In genomic region chr14:31261523-31261858, GRCh38 we compare ENCODE assay signal across 17 cellular contexts. TPM values are rescaled to one million over a fixed set of nuclear protein-coding genes. Genes with fewer than 3 reads are reported as not detected.
A peak's percentile ranks its signal among the peaks of the same experiment; 100 is the strongest.
DNase-seq lines count a peak whose midpoint lies in the region; ATAC-seq and TF ChIP-seq lines count a peak whose summit lies in the region.
"Had no signal": no experiment of that assay in that cellular context is flagged by ENCODE, and none has a peak within 500 bp of the region (broad histone marks: within the 10 kb centered on the region; RNA-seq: fewer than 3 reads in every experiment).

No MANE protein-coding gene starts in this region.

- H3K27ac ChIP-seq in HL-60 (replicated peaks) (peak overlapping the region; percentile 75), caudate nucleus (ENCODE audit: low read depth, low read length) (peak overlapping the region; percentile 54), lung (ENCODE audit: low read depth in 1 of 2, low read length in 1 of 2) (peak overlapping the region; percentile 17 to 85), thyroid gland (peak overlapping the region; percentile 91 to 96 (median 96))
- H3K27ac ChIP-seq: neutrophil had no signal

- ATAC-seq in lung (ENCODE audit: insufficient read depth, low FRiP score) (no peak), left lobe of liver (no peak)

- H3K27me3 ChIP-seq in HL-60 (ENCODE audit: insufficient read depth, poor library complexity, severe bottlenecking) (no peaks in the 10 kb centered on the region), lung (ENCODE audit: control insufficient read depth, insufficient read depth) (no peaks in the 10 kb centered on the region), thyroid gland (no peaks in the 10 kb centered on the region)
- H3K27me3 ChIP-seq: neutrophil had no signal

- H3K4me3 ChIP-seq in HL-60 (replicated peaks; ENCODE audit: insufficient read depth, low read length) (no peak overlapping the region), lung (no peak overlapping the region), thyroid gland (replicated peaks in 1 of 3) (no peak overlapping the region)
- H3K4me3 ChIP-seq: thoracic aorta had no signal

- POLR2A ChIA-PET in activated CD4-positive, alpha-beta memory T cell treated with anti-CD3 and anti-CD28 coated beads, Interleukin-2, amount 10 ng/mL, durations not matched to agents 7 days and 5 days (lab: Charles Lee) = interaction anchor here (1.5 kb wide), 1 partner anchor 53 kb away, joined by 3 read pairs; no protein-coding TSS in a partner anchor

- H3K4me3 Mint-ChIP-seq in activated CD4-positive, alpha-beta memory T cell treated with anti-CD3 and anti-CD28 coated beads, Interleukin-2, amount 10 ng/mL, durations not matched to agents 7 days and 5 days = no peak overlapping the region
- H3K4me3 Mint-ChIP-seq: activated CD4-positive, alpha-beta T cell treated with anti-CD3 and anti-CD28 coated beads, Interleukin-2, amount 10 ng/mL, durations not matched to agents 7 days and 5 days; activated naive CD4-positive, alpha-beta T cell treated with anti-CD3 and anti-CD28 coated beads, Interleukin-2, amount 50 U/mL, for 24 hours had no signal

- no peaks in the 10 kb centered on the region for H3K9me3 ChIP-seq in lung (ENCODE audit: control insufficient read depth in 2 of 2, insufficient read depth in 1 of 2, low read length in 1 of 2)
- H3K9me3 ChIP-seq in thyroid gland = no peaks in the 10 kb centered on the region
- H3K9me3 ChIP-seq: neutrophil, thoracic aorta had no signal

- no peak for TF ChIP-seq POLR2A in thyroid gland (IDR thresholded peaks at IDR 0.05)

- CTCF ChIA-PET in activated CD4-positive, alpha-beta memory T cell treated with anti-CD3 and anti-CD28 coated beads, Interleukin-2, amount 10 ng/mL, durations not matched to agents 7 days and 5 days (lab: Charles Lee) = no interaction called here

- DNase-seq in HL-60 (ENCODE audit: low read depth in 1 of 2, low spot score in 1 of 2) (no peak), caudate nucleus (lab: John Stamatoyannopoulos, UW) (no peak), lung (ENCODE audit: low spot score) (no peak), thyroid gland (peak; percentile 20 to 34), NCI-H1436 treated with DMSO at 0.1 percent for 48 hours (lab: John Stamatoyannopoulos, UW) (no peak), left lobe of liver (ENCODE audit: low spot score) (no peak)
- no peak for DNase-seq in activated CD4-positive, alpha-beta T cell treated with anti-CD3 and anti-CD28 coated beads, Interleukin-2, amount 50 U/mL, for 48 hours
- DNase-seq in activated CD4-positive, alpha-beta memory T cell treated with anti-CD3 and anti-CD28 coated beads, Interleukin-2, amount 10 ng/mL, durations not matched to agents 7 days and 5 days = no peak
- DNase-seq: activated CD4-positive, alpha-beta T cell treated with anti-CD3 and anti-CD28 coated beads, Interleukin-2, amount 10 ng/mL, durations not matched to agents 7 days and 5 days; activated T-cell treated with anti-CD3 and anti-CD28 coated beads for 4 hours; effector CD8-positive, alpha-beta T cell; mesendoderm; NCI-H2081 treated with DMSO at 0.1 percent for 48 hours; stimulated activated CD4-positive, alpha-beta T cell treated with anti-CD3 and anti-CD28 coated beads, Interleukin-2, amount 100 ng/mL, for 48 hours had no signal

- no peaks in the 10 kb centered on the region for H3K36me3 Mint-ChIP-seq in activated CD4-positive, alpha-beta memory T cell treated with anti-CD3 and anti-CD28 coated beads, Interleukin-2, amount 10 ng/mL, durations not matched to agents 7 days and 5 days (ENCODE audit: low read depth)
- H3K36me3 Mint-ChIP-seq: activated naive CD4-positive, alpha-beta T cell treated with anti-CD3 and anti-CD28 coated beads, Interleukin-2, amount 50 U/mL, for 24 hours had no signal

- H3K36me3 ChIP-seq in lung (ENCODE audit: control insufficient read depth in 2 of 2, insufficient read depth in 2 of 2, low read length in 2 of 2) = no peaks in the 10 kb centered on the region
- H3K36me3 ChIP-seq in thyroid gland = no peaks in the 10 kb centered on the region
- H3K36me3 ChIP-seq: neutrophil, thoracic aorta had no signal

- intact Hi-C loops in thyroid gland (cut with DNase I) = no loop called here

- peaks cover 19% of the 10 kb centered on the region for H3K4me1 Mint-ChIP-seq in activated CD4-positive, alpha-beta memory T cell treated with anti-CD3 and anti-CD28 coated beads, Interleukin-2, amount 10 ng/mL, durations not matched to agents 7 days and 5 days
- H3K4me1 Mint-ChIP-seq: activated naive CD4-positive, alpha-beta T cell treated with anti-CD3 and anti-CD28 coated beads, Interleukin-2, amount 50 U/mL, for 24 hours had no signal

- H3K9me3 Mint-ChIP-seq in activated CD4-positive, alpha-beta memory T cell treated with anti-CD3 and anti-CD28 coated beads, Interleukin-2, amount 10 ng/mL, durations not matched to agents 7 days and 5 days = no peaks in the 10 kb centered on the region
- H3K9me3 Mint-ChIP-seq: activated CD4-positive, alpha-beta T cell treated with anti-CD3 and anti-CD28 coated beads, Interleukin-2, amount 10 ng/mL, durations not matched to agents 7 days and 5 days; activated naive CD4-positive, alpha-beta T cell treated with anti-CD3 and anti-CD28 coated beads, Interleukin-2, amount 50 U/mL, for 24 hours had no signal

- 92 to 94% methylated on average over 3 of the region's 3 CpGs for WGBS in lung, 2 donors
- WGBS in thyroid gland, 2 donors = 73 to 82% methylated on average over 3 of the region's 3 CpGs

- peaks cover 5 to 13% of the 10 kb centered on the region in 2 donors for H3K4me1 ChIP-seq in lung (ENCODE audit: control insufficient read depth in 2 of 2, insufficient read depth in 2 of 2, low read length in 2 of 2)
- peaks cover 48 to 71% of the 10 kb centered on the region in 2 donors for H3K4me1 ChIP-seq in thyroid gland

- TF ChIP-seq CTCF in HL-60 (IDR thresholded peaks at IDR 0.05; ENCODE audit: insufficient read depth, low read length) (no peak), lung (IDR thresholded peaks at IDR 0.05; ENCODE audit: control extremely low read depth, extremely low read depth) (no peak), thyroid gland (IDR thresholded peaks at IDR 0.05) (no peak)

- no peaks in the 10 kb centered on the region for H3K27me3 Mint-ChIP-seq in activated CD4-positive, alpha-beta memory T cell treated with anti-CD3 and anti-CD28 coated beads, Interleukin-2, amount 10 ng/mL, durations not matched to agents 7 days and 5 days
- H3K27me3 Mint-ChIP-seq: activated CD4-positive, alpha-beta T cell treated with anti-CD3 and anti-CD28 coated beads, Interleukin-2, amount 10 ng/mL, durations not matched to agents 7 days and 5 days; activated naive CD4-positive, alpha-beta T cell treated with anti-CD3 and anti-CD28 coated beads, Interleukin-2, amount 50 U/mL, for 24 hours had no signal

- no peak overlapping the region for H3K27ac Mint-ChIP-seq in activated CD4-positive, alpha-beta memory T cell treated with anti-CD3 and anti-CD28 coated beads, Interleukin-2, amount 10 ng/mL, durations not matched to agents 7 days and 5 days
- H3K27ac Mint-ChIP-seq: activated CD4-positive, alpha-beta T cell treated with anti-CD3 and anti-CD28 coated beads, Interleukin-2, amount 10 ng/mL, durations not matched to agents 7 days and 5 days; activated naive CD4-positive, alpha-beta T cell treated with anti-CD3 and anti-CD28 coated beads, Interleukin-2, amount 50 U/mL, for 24 hours had no signal

RNA-seq across cellular contexts. Expression of gene HECTD1, which starts 53.9 kb away (rescaled TPM):
- total RNA-seq in lung (100 to 1,000 TPM; 150 to 399 TPM), thyroid gland (100 to 1,000 TPM; 252 to 382 (median 289) TPM), left lobe of liver (165 TPM)
- 10 to 100 TPM; 44.8 to 45.9 TPM for polyA plus RNA-seq in lung
- total RNA-seq in activated CD4-positive, alpha-beta memory T cell treated with anti-CD3 and anti-CD28 coated beads, Interleukin-2, amount 10 ng/mL, durations not matched to agents 7 days and 5 days = 10 to 100 TPM; 85.1 to 92.3 TPM

Comparison
In these comparisons a context has a peak if more than half of its experiments do, and no peak if none do; other contexts are left out.
1. DNase-seq: peak in thyroid gland (2 of 2); none in HL-60 (0 of 2), caudate nucleus (0 of 61), lung (single experiment), activated CD4-positive, alpha-beta T cell treated with anti-CD3 and anti-CD28 coated beads, Interleukin-2, amount 50 U/mL, for 48 hours (0 of 2), NCI-H1436 treated with DMSO at 0.1 percent for 48 hours (single experiment), left lobe of liver (single experiment) and activated CD4-positive, alpha-beta memory T cell treated with anti-CD3 and anti-CD28 coated beads, Interleukin-2, amount 10 ng/mL, durations not matched to agents 7 days and 5 days (single experiment).
2. Peak in every context shown above with its lines, with median percentiles within 50 percentile points of each other: H3K27ac ChIP-seq.